ENCODE assay signal across 25 cellular contexts in the genomic region with DNA sequence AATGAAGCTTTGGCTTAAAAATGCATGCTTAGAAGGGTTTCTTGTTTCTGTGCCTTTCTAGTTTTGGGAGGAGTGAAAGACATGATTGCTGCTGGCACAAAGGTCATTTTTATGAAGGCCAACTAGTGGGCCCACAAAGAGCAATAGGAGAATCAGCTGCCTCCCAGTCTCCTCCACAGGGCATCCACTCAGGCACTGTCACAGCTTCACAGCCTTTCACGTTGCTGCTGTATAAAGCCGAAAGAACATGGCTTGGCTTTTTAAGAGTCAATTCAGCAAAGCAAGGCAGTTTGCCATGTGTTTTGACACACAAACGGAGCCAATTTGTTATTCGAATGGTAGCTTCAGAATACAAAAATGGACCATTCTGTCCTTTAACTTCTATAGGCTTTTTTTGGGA.
"Had no signal": no experiment of that assay in that cellular context is flagged by ENCODE, and none has a peak within 500 bp of the region (broad histone marks: within the 10 kb centered on the region; RNA-seq: fewer than 3 reads in every experiment).

No MANE protein-coding gene starts in this region.

- H3K4me1 Mint-ChIP-seq: activated CD4-positive, alpha-beta memory T cell treated with anti-CD3 and anti-CD28 coated beads, Interleukin-2, amount 10 ng/mL, durations not matched to agents 7 days and 5 days; activated CD4-positive, alpha-beta T cell treated with anti-CD3 and anti-CD28 coated beads, Interleukin-2, amount 10 ng/mL, durations not matched to agents 24 days and 14 days; activated CD8-positive, alpha-beta memory T cell treated with anti-CD3 and anti-CD28 coated beads, Interleukin-2, amount 10 ng/mL, durations not matched to agents 7 days and 5 days; activated T-helper 17 cell treated with anti-CD3 and anti-CD28 coated beads, Interleukin-2, amount 50 U/mL, for 72 hours; central memory CD8-positive, alpha-beta T cell; naive thymus-derived CD8-positive, alpha-beta T cell; T-cell had no signal

- H3K9me3 Mint-ChIP-seq: activated CD4-positive, alpha-beta memory T cell treated with anti-CD3 and anti-CD28 coated beads, Interleukin-2, amount 10 ng/mL, durations not matched to agents 7 days and 5 days; activated CD4-positive, alpha-beta T cell treated with anti-CD3 and anti-CD28 coated beads, Interleukin-2, amount 10 ng/mL, durations not matched to agents 24 days and 14 days; activated T-helper 17 cell treated with anti-CD3 and anti-CD28 coated beads, Interleukin-2, amount 50 U/mL, for 72 hours; central memory CD8-positive, alpha-beta T cell; naive thymus-derived CD8-positive, alpha-beta T cell; T-cell; T-helper 2 cell treated with Interferon-gamma antibody and Interleukin-4, amounts not matched to agents 5 μg/mL and 100 μg/mL, for 36 hours had no signal

- H3K4me3 ChIP-seq: adrenal gland, ascending aorta, dorsolateral prefrontal cortex, gastroesophageal sphincter, heart right ventricle, lower lobe of right lung, prostate gland, spleen, tibial artery had no signal

- ATAC-seq: activated CD4-positive, CD25-positive, alpha-beta regulatory T cell treated with anti-CD3 and anti-CD28 coated beads, Interleukin-2, amount 50 U/mL, for 24 hours; activated CD8-positive, alpha-beta memory T cell treated with anti-CD3 and anti-CD28 coated beads, Interleukin-2, amount 10 ng/mL, durations not matched to agents 7 days and 5 days; activated T-helper 17 cell treated with anti-CD3 and anti-CD28 coated beads, Interleukin-2, amount 50 U/mL, for 72 hours; gastroesophageal sphincter; heart right ventricle; left lobe of liver; lower lobe of right lung; naive thymus-derived CD8-positive, alpha-beta T cell; T-cell had no signal

- H3K36me3 ChIP-seq: adrenal gland, ascending aorta, gastroesophageal sphincter, heart right ventricle, lower lobe of right lung, prostate gland, spleen, tibial artery had no signal

- H3K27ac ChIP-seq: adrenal gland, ascending aorta, epithelial cell of prostate, gastroesophageal sphincter, lower lobe of right lung, prostate gland, spleen, tibial artery, VCaP had no signal

- H3K36me3 Mint-ChIP-seq: activated CD8-positive, alpha-beta memory T cell treated with anti-CD3 and anti-CD28 coated beads, Interleukin-2, amount 10 ng/mL, durations not matched to agents 7 days and 5 days; activated naive CD8-positive, alpha-beta T cell; naive thymus-derived CD8-positive, alpha-beta T cell; T-cell had no signal

- H3K9me3 ChIP-seq: adrenal gland, ascending aorta, gastroesophageal sphincter, heart right ventricle, lower lobe of right lung, prostate gland, spleen, tibial artery had no signal

- H3K4me3 Mint-ChIP-seq: activated CD4-positive, alpha-beta memory T cell treated with anti-CD3 and anti-CD28 coated beads, Interleukin-2, amount 10 ng/mL, durations not matched to agents 7 days and 5 days; activated CD4-positive, alpha-beta T cell treated with anti-CD3 and anti-CD28 coated beads, Interleukin-2, amount 10 ng/mL, durations not matched to agents 24 days and 14 days; activated CD8-positive, alpha-beta memory T cell treated with anti-CD3 and anti-CD28 coated beads, Interleukin-2, amount 10 ng/mL, durations not matched to agents 7 days and 5 days; activated naive CD8-positive, alpha-beta T cell; activated T-helper 17 cell treated with anti-CD3 and anti-CD28 coated beads, Interleukin-2, amount 50 U/mL, for 72 hours; central memory CD8-positive, alpha-beta T cell; naive thymus-derived CD8-positive, alpha-beta T cell; T-cell; T-helper 2 cell treated with Interferon-gamma antibody and Interleukin-4, amounts not matched to agents 5 μg/mL and 100 μg/mL, for 36 hours had no signal

- H3K27ac Mint-ChIP-seq: activated CD4-positive, alpha-beta memory T cell treated with anti-CD3 and anti-CD28 coated beads, Interleukin-2, amount 10 ng/mL, durations not matched to agents 7 days and 5 days; activated CD4-positive, alpha-beta T cell treated with anti-CD3 and anti-CD28 coated beads, Interleukin-2, amount 10 ng/mL, durations not matched to agents 24 days and 14 days; activated CD8-positive, alpha-beta memory T cell treated with anti-CD3 and anti-CD28 coated beads, Interleukin-2, amount 10 ng/mL, durations not matched to agents 7 days and 5 days; activated naive CD8-positive, alpha-beta T cell; activated T-helper 17 cell treated with anti-CD3 and anti-CD28 coated beads, Interleukin-2, amount 50 U/mL, for 72 hours; naive thymus-derived CD8-positive, alpha-beta T cell; T-cell; T-helper 2 cell treated with Interferon-gamma antibody and Interleukin-4, amounts not matched to agents 5 μg/mL and 100 μg/mL, for 36 hours had no signal

- H3K27me3 ChIP-seq: adrenal gland, ascending aorta, dorsolateral prefrontal cortex, gastroesophageal sphincter, tibial artery had no signal

- H3K4me1 ChIP-seq: prostate gland had no signal

- DNase-seq: activated CD4-positive, alpha-beta memory T cell treated with anti-CD3 and anti-CD28 coated beads, Interleukin-2, amount 10 ng/mL, durations not matched to agents 7 days and 5 days; activated CD4-positive, alpha-beta T cell treated with anti-CD3 and anti-CD28 coated beads, Interleukin-2, amount 10 ng/mL, durations not matched to agents 24 days and 14 days; activated CD8-positive, alpha-beta memory T cell treated with anti-CD3 and anti-CD28 coated beads, Interleukin-2, amount 10 ng/mL, durations not matched to agents 7 days and 5 days; activated naive CD4-positive, alpha-beta T cell; adrenal gland; heart right ventricle; lower lobe of right lung; naive thymus-derived CD8-positive, alpha-beta T cell; spleen; stimulated activated CD4-positive, alpha-beta T cell treated with anti-CD3 and anti-CD28 coated beads, Interleukin-4, amount 100 ng/mL, for 1 hour; stimulated activated naive CD4-positive, alpha-beta T cell; T-cell; tibial artery had no signal
